In the genomic region with DNA sequence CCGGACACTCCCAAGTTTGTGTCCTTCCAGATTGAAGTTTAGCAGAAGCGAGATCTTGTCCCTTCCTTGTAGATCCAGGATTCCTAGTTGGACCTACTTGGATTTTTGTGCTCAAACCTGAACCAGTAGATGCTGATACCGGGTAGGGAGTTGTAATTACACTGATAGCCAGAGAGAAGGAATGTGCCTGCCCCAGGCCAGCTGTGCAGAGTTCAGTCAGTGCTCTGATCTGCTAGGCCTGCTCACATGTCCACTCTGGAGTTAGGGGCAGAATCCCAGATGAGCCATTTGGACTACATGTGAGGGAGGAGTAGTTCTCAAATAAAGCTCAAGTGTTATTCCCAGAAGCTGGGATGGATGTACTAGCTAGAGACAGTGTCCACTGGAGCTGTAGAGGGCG, we compare ENCODE assay signal across 1 cellular context.
TF ChIP-seq lines count a peak whose summit lies in the region.

No MANE protein-coding gene starts in this region.

TF ChIP-seq in HepG2, 621 proteins besides CTCF, POLR2A, EP300 and RAD21:
- no peak for TF ChIP-seq BCLAF1 (IDR thresholded peaks at IDR 0.05)
- no peak for TF ChIP-seq ETV5 (CRISPR knock-in tag; IDR thresholded peaks at IDR 0.05; ENCODE audit: borderline replicate concordance)
- TF ChIP-seq TAF1 (CRISPR knock-in tag; IDR thresholded peaks at IDR 0.05): no peak
- no peak for TF ChIP-seq TAF15 (IDR thresholded peaks at IDR 0.05; ENCODE audit: low read depth, low read length, poor library complexity, severe bottlenecking)
- no peak for TF ChIP-seq SOX13 (IDR thresholded peaks at IDR 0.05)
- TF ChIP-seq SOX13 (CRISPR knock-in tag; conservative IDR thresholded peaks at IDR 0.05 in 1 of 2, IDR thresholded peaks at IDR 0.05 in 1 of 2): no peak
